1 cellular context compared by ENCODE assay signal in the genomic region with DNA sequence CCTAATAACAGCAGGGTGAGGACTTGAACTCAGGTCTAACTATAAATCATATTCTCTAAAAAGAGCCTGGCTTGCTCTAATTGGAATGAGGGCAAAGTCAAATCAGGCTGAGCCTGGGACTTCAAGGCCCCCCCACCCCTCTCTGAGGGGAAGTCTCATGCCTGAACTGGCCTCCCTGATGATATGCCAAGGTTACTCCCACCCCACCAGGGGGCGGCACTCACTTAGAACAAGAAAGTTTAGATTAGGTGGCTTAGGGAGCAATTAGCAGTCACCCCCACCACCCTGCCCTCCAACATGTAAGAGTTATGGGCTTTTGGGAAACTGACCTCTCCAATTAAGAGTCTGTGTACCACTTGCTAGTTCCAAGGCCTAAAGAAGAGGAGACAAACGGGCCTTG.
TF ChIP-seq lines count a peak whose summit lies in the region.

No MANE protein-coding gene starts in this region.

TF ChIP-seq in H1, 55 proteins besides CTCF, POLR2A, EP300 and RAD21:
- TF ChIP-seq, protein P1, sequence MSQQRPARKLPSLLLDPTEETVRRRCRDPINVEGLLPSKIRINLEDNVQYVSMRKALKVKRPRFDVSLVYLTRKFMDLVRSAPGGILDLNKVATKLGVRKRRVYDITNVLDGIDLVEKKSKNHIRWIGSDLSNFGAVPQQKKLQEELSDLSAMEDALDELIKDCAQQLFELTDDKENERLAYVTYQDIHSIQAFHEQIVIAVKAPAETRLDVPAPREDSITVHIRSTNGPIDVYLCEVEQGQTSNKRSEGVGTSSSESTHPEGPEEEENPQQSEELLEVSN (IDR thresholded peaks at IDR 0.05): no peak
- peak in 1 of 2 experiments; percentile 77; a peak in 1 of 4 replicates for TF ChIP-seq HDAC2 (IDR thresholded peaks at IDR 0.05; ENCODE audit: borderline replicate concordance in 1 of 2, low read depth in 2 of 2, low read length in 2 of 2)
TF ChIP-seq in H1: peak in this region for 1.
